9 cellular contexts compared by ENCODE assay signal in genomic region chr20:33653218-33653899, GRCh38. TPM values are rescaled to one million over a fixed set of nuclear protein-coding genes. Genes with fewer than 3 reads are reported as not detected.
DNase-seq lines count a peak whose midpoint lies in the region; ATAC-seq and TF ChIP-seq lines count a peak whose summit lies in the region.
"Had no signal": no experiment of that assay in that cellular context is flagged by ENCODE, and none has a peak within 500 bp of the region (broad histone marks: within the 10 kb centered on the region; RNA-seq: fewer than 3 reads in every experiment).

No MANE protein-coding gene starts in this region.

- intact Hi-C loops in left colon (cut with DNase I, micrococcal nuclease) = no loop called here
- intact Hi-C loops in stomach (cut with DNase I; ENCODE audit: low total_unique reads) = no loop called here

- TF ChIP-seq CTCF in stomach (IDR thresholded peaks at IDR 0.05) = peak in 6 of 7 experiments; percentile 5 to 79 (median 72)

- H3K27ac Mint-ChIP-seq in central memory CD8-positive, alpha-beta T cell (ENCODE audit: low read depth) = no peak overlapping the region
- H3K27ac Mint-ChIP-seq: dendritic cell treated with granulocyte-macrophage colony-stimulating factor and Interleukin-4, amounts not matched to agents 40 ng/mL and 50 ng/mL, for 4 days had no signal

- no peak for TF ChIP-seq EP300 in stomach (IDR thresholded peaks at IDR 0.05)

- H3K9me3 ChIP-seq in stomach = no peaks in the 10 kb centered on the region

- H3K27me3 ChIP-seq in stomach = no peaks in the 10 kb centered on the region

- H3K4me1 ChIP-seq in stomach = peaks cover 45 to 61% (median 57%) of the 10 kb centered on the region in 4 donors

- 21 to 30% (median 27%) methylated on average over 15 to 16 of the region's 16 CpGs for WGBS in stomach, 5 donors

- H3K4me3 ChIP-seq in stomach = peak overlapping the region in 3 of 4 donors; percentile 7 to 17 (median 10)

- H3K27me3 Mint-ChIP-seq in central memory CD8-positive, alpha-beta T cell = no peaks in the 10 kb centered on the region

- peak overlapping the region; percentile 65 to 80 (median 70) for H3K27ac ChIP-seq in stomach

- TF ChIP-seq POLR2A in stomach (IDR thresholded peaks at IDR 0.05) = no peak

- no peak overlapping the region for H3K4me3 Mint-ChIP-seq in central memory CD8-positive, alpha-beta T cell
- H3K4me3 Mint-ChIP-seq: dendritic cell treated with granulocyte-macrophage colony-stimulating factor and Interleukin-4, amounts not matched to agents 40 ng/mL and 50 ng/mL, for 4 days had no signal

- H3K9me3 Mint-ChIP-seq in central memory CD8-positive, alpha-beta T cell = no peaks in the 10 kb centered on the region
- H3K9me3 Mint-ChIP-seq: dendritic cell treated with granulocyte-macrophage colony-stimulating factor and Interleukin-4, amounts not matched to agents 40 ng/mL and 50 ng/mL, for 4 days had no signal

- peak; percentile 57 for DNase-seq in stimulated activated CD4-positive, alpha-beta T cell treated with anti-CD3 and anti-CD28 coated beads, Interleukin-15, amount 100 ng/mL, for 24 hours
- no peak for DNase-seq in stimulated activated CD4-positive, alpha-beta T cell treated with anti-CD3 and anti-CD28 coated beads, Interleukin-4, amount 100 ng/mL, for 4 hours
- DNase-seq in NCI-H128 (lab: John Stamatoyannopoulos, UW; ENCODE audit: unreplicated experiment) (peak; percentile 73), SKM-1 treated with dmso at 0.1 percent for 144 hours (lab: John Stamatoyannopoulos, UW; ENCODE audit: unreplicated experiment) (peak; percentile 39), left colon (peak; percentile 60 to 68), stomach (peak; percentile 71)
- DNase-seq in central memory CD8-positive, alpha-beta T cell (ENCODE audit: low spot score in 2 of 2) = no peak

- no peaks in the 10 kb centered on the region for H3K36me3 Mint-ChIP-seq in central memory CD8-positive, alpha-beta T cell (ENCODE audit: insufficient read depth)

- H3K4me1 Mint-ChIP-seq in central memory CD8-positive, alpha-beta T cell = peaks cover 5% of the 10 kb centered on the region

- ATAC-seq in central memory CD8-positive, alpha-beta T cell (replicated peaks; ENCODE audit: extremely low read depth, poor library complexity, severe bottlenecking) = peak; percentile 28
- peak; percentile 49 for ATAC-seq in left colon
- ATAC-seq in GM19463 (IDR thresholded peaks at IDR 0.05; ENCODE audit: unreplicated experiment) = no peak

- H3K36me3 ChIP-seq in stomach = peaks cover 4 to 25% (median 21%) of the 10 kb centered on the region in 4 donors

RNA-seq across cellular contexts. Expression of gene C20orf144, which starts 8.8 kb away (rescaled TPM):
- total RNA-seq in left colon (not detected), stomach (not detected)
- polyA plus RNA-seq in stomach = under 1 TPM in 2 of 3 donors, not detected in 1; 0.19 to 0.31 TPM

RNA-seq across cellular contexts. Expression of gene ACTL10, which starts 13.4 kb away (rescaled TPM):
- 1 to 10 TPM; 3.5 to 3.8 TPM for total RNA-seq in left colon
- 10 to 100 TPM in 1 of 5 donors, 1 to 10 TPM in 3, not detected in 1; 1.1 to 12.3 (median 1.3) TPM for total RNA-seq in stomach
- polyA plus RNA-seq in stomach = 1 to 10 TPM; 1.4 to 2.9 (median 2.4) TPM

RNA-seq across cellular contexts. Expression of gene NECAB3, which starts 20.9 kb away (rescaled TPM):
- 10 to 100 TPM; 38.5 to 54.1 TPM for total RNA-seq in left colon
- total RNA-seq in stomach = 100 to 1,000 TPM in 3 of 5 donors, 10 to 100 TPM in 2; 28.1 to 335 (median 113) TPM
- polyA plus RNA-seq in stomach = 10 to 100 TPM; 31.4 to 60.0 (median 51.3) TPM

RNA-seq across cellular contexts. Expression of gene E2F1, which starts 32.8 kb away (rescaled TPM):
- total RNA-seq in left colon (1 to 10 TPM; 2.6 to 5.9 TPM), stomach (10 to 100 TPM in 2 of 5 donors, 1 to 10 TPM in 3; 2.3 to 24.9 (median 4.2) TPM)
- 1 to 10 TPM; 2.3 to 8.1 (median 4.9) TPM for polyA plus RNA-seq in stomach

Comparison
In these comparisons a context has a peak if more than half of its experiments do, and no peak if none do; other contexts are left out.
1. DNase-seq: peak in stimulated activated CD4-positive, alpha-beta T cell treated with anti-CD3 and anti-CD28 coated beads, Interleukin-15, amount 100 ng/mL, for 24 hours (single experiment), NCI-H128 (single experiment), SKM-1 treated with dmso at 0.1 percent for 144 hours (single experiment), left colon (2 of 2) and stomach (single experiment); none in stimulated activated CD4-positive, alpha-beta T cell treated with anti-CD3 and anti-CD28 coated beads, Interleukin-4, amount 100 ng/mL, for 4 hours (0 of 2) and central memory CD8-positive, alpha-beta T cell (0 of 2).